Comparison of ENCODE assay signal across 8 cellular contexts in genomic region chr13:99176309-99177276, GRCh38. TPM values are rescaled to one million over a fixed set of nuclear protein-coding genes. Genes with fewer than 3 reads are reported as not detected.
A peak's percentile ranks its signal among the peaks of the same experiment; 100 is the strongest.
DNase-seq lines count a peak whose midpoint lies in the region; ATAC-seq and TF ChIP-seq lines count a peak whose summit lies in the region.

No MANE protein-coding gene starts in this region.

- intact Hi-C loops in mucosa of descending colon (cut with DNase I, micrococcal nuclease): loop anchor here (2.0 to 5.0 kb wide), 3 partner anchors 88 to 261 kb away; no protein-coding TSS in a partner anchor

- H3K9me3 ChIP-seq in mucosa of descending colon: no peaks in the 10 kb centered on the region

- POLR2A ChIA-PET in BJ (lab: Charles Lee): interaction anchor here (0.6 kb wide), 1 partner anchor 131 kb away, joined by 3 read pairs; no protein-coding TSS in a partner anchor

- CTCF ChIA-PET in BJ (lab: Yijun Ruan, JAX): interaction anchor here (0.6 to 13.3 kb wide), 50 partner anchors 9 to 430 kb away, joined by 3 to 267 read pairs (median 4); partner anchors contain the start of genes CLYBL, GPR18 and GPR183

- H3K27ac Mint-ChIP-seq in effector memory CD8-positive, alpha-beta T cell: no peak overlapping the region

- H3K4me1 Mint-ChIP-seq in effector memory CD8-positive, alpha-beta T cell (ENCODE audit: low read depth in 2 of 2): peaks cover 35 to 42% of the 10 kb centered on the region in 2 donors

- H3K4me3 ChIP-seq in BJ (ENCODE audit: low read depth, low read length) (no peak overlapping the region), mucosa of descending colon (no peak overlapping the region)

- no peaks in the 10 kb centered on the region for H3K9me3 Mint-ChIP-seq in effector memory CD8-positive, alpha-beta T cell

- H3K27me3 ChIP-seq in BJ (ENCODE audit: control insufficient read depth, insufficient read depth, low read length): peaks cover 4% of the 10 kb centered on the region

- TF ChIP-seq CTCF in BJ (IDR thresholded peaks at IDR 0.05; ENCODE audit: insufficient read depth, low read depth, low read length) (peak; percentile 95), mucosa of descending colon (IDR thresholded peaks at IDR 0.05) (peak; percentile 81)

- no peaks in the 10 kb centered on the region for H3K4me1 ChIP-seq in mucosa of descending colon (ENCODE audit: low read depth)

- DNase-seq in BJ (ENCODE audit: low read depth) (no peak), GM19238 (ENCODE audit: insufficient read length, low spot score) (peak; percentile 63), NCI-H748 treated with DMSO at 0.1 percent for 48 hours (lab: John Stamatoyannopoulos, UW) (peak; percentile 68), mucosa of descending colon (peak; percentile 73 to 91 (median 78))
- peak; percentile 49 to 62 for DNase-seq in activated CD8-positive, alpha-beta memory T cell treated with anti-CD3 and anti-CD28 coated beads for 1 hour (ENCODE audit: extremely low read depth in 1 of 2, low read depth in 1 of 2)
- peak; percentile 79 to 84 (median 82) for DNase-seq in effector memory CD8-positive, alpha-beta T cell
- DNase-seq in stimulated activated CD8-positive, alpha-beta memory T cell treated with anti-CD3 and anti-CD28 coated beads, Interleukin-4, amount 100 ng/mL, for 4 hours (ENCODE audit: low read depth in 2 of 2, low spot score in 1 of 2): peak; percentile 56 to 69

- no peaks in the 10 kb centered on the region for H3K36me3 ChIP-seq in BJ (ENCODE audit: control insufficient read depth, insufficient read depth, low read length)
- no peaks in the 10 kb centered on the region for H3K36me3 ChIP-seq in mucosa of descending colon (ENCODE audit: low read depth)

- peak; percentile 73 for ATAC-seq in HG03378 (IDR thresholded peaks at IDR 0.05; ENCODE audit: unreplicated experiment)
- peak; percentile 89 for ATAC-seq in effector memory CD8-positive, alpha-beta T cell (replicated peaks)
- peak; percentile 98 for ATAC-seq in mucosa of descending colon

- H3K27me3 Mint-ChIP-seq in effector memory CD8-positive, alpha-beta T cell: peaks cover 0 to 9% of the 10 kb centered on the region in 2 donors

- H3K4me3 Mint-ChIP-seq in effector memory CD8-positive, alpha-beta T cell: peak overlapping the region; percentile 68 to 71

- H3K36me3 Mint-ChIP-seq in effector memory CD8-positive, alpha-beta T cell (ENCODE audit: insufficient read depth): peaks cover 7% of the 10 kb centered on the region

RNA-seq across cellular contexts. Expression of gene UBAC2, which starts 24.1 kb away (rescaled TPM):
- 84.7 and 87.8 TPM in 2 replicates for polyA plus RNA-seq in BJ (2011; rRNA removed)
- 24.3 and 29.0 TPM in 2 replicates for polyA minus RNA-seq in BJ (2011; rRNA and poly(A)+ RNA removed)
- total RNA-seq in mucosa of descending colon: 10 to 100 TPM; 57.4 to 74.2 (median 67.5) TPM
